Comparison of ENCODE assay signal across 1 cellular context in the genomic region with DNA sequence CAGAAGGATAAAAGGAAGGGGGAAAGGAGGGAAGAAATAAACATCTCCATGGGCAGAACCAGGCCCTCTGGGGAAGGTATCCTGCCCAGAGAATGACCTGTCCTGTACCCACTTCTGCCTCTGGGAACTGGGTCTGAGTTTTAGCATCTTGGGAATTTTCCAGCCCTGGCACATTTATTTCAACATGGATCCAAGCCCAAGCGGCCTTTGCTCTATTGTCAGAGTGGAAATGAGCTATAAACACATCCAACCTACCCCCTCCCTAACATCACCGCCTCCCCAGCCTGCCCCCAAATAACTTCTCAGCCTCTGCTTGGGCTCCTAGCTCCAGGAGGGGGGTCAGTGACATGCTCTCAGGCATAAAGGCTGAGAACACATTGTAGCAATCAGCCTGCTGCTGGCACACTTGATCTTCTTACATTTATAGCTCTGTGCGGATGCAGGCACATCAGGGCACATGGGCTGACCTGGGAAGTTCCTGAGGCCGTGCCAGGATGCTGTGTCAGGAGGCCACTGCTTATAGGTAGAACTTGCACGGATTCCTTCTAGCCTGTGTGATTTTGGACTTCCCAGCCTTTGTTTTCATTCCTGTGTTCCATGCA.
TF ChIP-seq lines count a peak whose summit lies in the region.

No MANE protein-coding gene starts in this region.

TF ChIP-seq in IMR-90, 13 proteins besides CTCF, POLR2A, EP300 and RAD21:
- no peak for TF ChIP-seq RCOR1 (IDR thresholded peaks at IDR 0.05; ENCODE audit: insufficient replicate concordance, low read length)
- TF ChIP-seq MAZ (IDR thresholded peaks at IDR 0.05; ENCODE audit: borderline replicate concordance, low read depth, low read length) = no peak
- no peak for TF ChIP-seq FOS (IDR thresholded peaks at IDR 0.05; ENCODE audit: low read depth, low read length)
- no peak for TF ChIP-seq MAFK (IDR thresholded peaks at IDR 0.05; ENCODE audit: low read depth, low read length)
- no peak for TF ChIP-seq CEBPB (IDR thresholded peaks at IDR 0.05; ENCODE audit: low read depth, low read length)
- no peak for TF ChIP-seq USF2 (IDR thresholded peaks at IDR 0.05; ENCODE audit: low read depth, low read length)
- no peak for TF ChIP-seq SMC3 (IDR thresholded peaks at IDR 0.05; ENCODE audit: low read depth, low read length)
- no peak for TF ChIP-seq CHD1 (IDR thresholded peaks at IDR 0.05; ENCODE audit: low read depth, low read length)
- no peak for TF ChIP-seq RFX5 (IDR thresholded peaks at IDR 0.05; ENCODE audit: low read depth, low read length)
- TF ChIP-seq BHLHE40 (IDR thresholded peaks at IDR 0.05; ENCODE audit: low read depth, low read length) = no peak
- no peak for TF ChIP-seq ELK1 (IDR thresholded peaks at IDR 0.05; ENCODE audit: borderline replicate concordance, low read depth, low read length)
- TF ChIP-seq MXI1 (IDR thresholded peaks at IDR 0.05; ENCODE audit: borderline replicate concordance, low read depth, low read length) = no peak
- no peak for TF ChIP-seq NFE2L2 (IDR thresholded peaks at IDR 0.05; ENCODE audit: low read depth, low read length)
